ENCODE assay signal across 8 cellular contexts in genomic region chr19:11096210-11096841, GRCh38. TPM values are rescaled to one million over a fixed set of nuclear protein-coding genes. Genes with fewer than 3 reads are reported as not detected.
DNase-seq lines count a peak whose midpoint lies in the region; ATAC-seq and TF ChIP-seq lines count a peak whose summit lies in the region.

No MANE protein-coding gene starts in this region.

- peak overlapping the region; percentile 3 for H3K9ac ChIP-seq in skeletal muscle satellite cell (ENCODE audit: low read depth, low read length)

- peaks cover 59% of the 10 kb centered on the region for H3K4me1 ChIP-seq in skeletal muscle satellite cell (ENCODE audit: control insufficient read depth, insufficient read depth, low read length)

- peak overlapping the region; percentile 66 for H3K4me3 Mint-ChIP-seq in activated CD8-positive, alpha-beta memory T cell treated with anti-CD3 and anti-CD28 coated beads, Interleukin-2, amount 10 ng/mL, durations not matched to agents 7 days and 5 days

- peaks cover 69% of the 10 kb centered on the region for H3K4me1 Mint-ChIP-seq in activated CD8-positive, alpha-beta memory T cell treated with anti-CD3 and anti-CD28 coated beads, Interleukin-2, amount 10 ng/mL, durations not matched to agents 7 days and 5 days

- peaks cover 68% of the 10 kb centered on the region for H3K36me3 Mint-ChIP-seq in activated CD8-positive, alpha-beta memory T cell treated with anti-CD3 and anti-CD28 coated beads, Interleukin-2, amount 10 ng/mL, durations not matched to agents 7 days and 5 days

- peak; percentile 72 for DNase-seq in activated CD8-positive, alpha-beta memory T cell treated with anti-CD3 and anti-CD28 coated beads, Interleukin-2, amount 10 ng/mL, durations not matched to agents 7 days and 5 days
- DNase-seq in fibroblast of mammary gland (ENCODE audit: low read depth): peak; percentile 71
- no peak for DNase-seq in HT-29 (ENCODE audit: low spot score)
- no peak for DNase-seq in NCI-H128 (lab: John Stamatoyannopoulos, UW; ENCODE audit: unreplicated experiment)
- DNase-seq in NCI-H2107 treated with DMSO at 0.1 percent for 48 hours (lab: John Stamatoyannopoulos, UW; ENCODE audit: unreplicated experiment): no peak

- H3K27me3 ChIP-seq in skeletal muscle satellite cell (ENCODE audit: control insufficient read depth, insufficient read depth, low read length): no peaks in the 10 kb centered on the region

- no peaks in the 10 kb centered on the region for H3K9me3 ChIP-seq in skeletal muscle satellite cell (replicated peaks; ENCODE audit: low read length)

- H3K9me3 Mint-ChIP-seq in activated CD8-positive, alpha-beta memory T cell treated with anti-CD3 and anti-CD28 coated beads, Interleukin-2, amount 10 ng/mL, durations not matched to agents 7 days and 5 days (ENCODE audit: low read depth): no peaks in the 10 kb centered on the region

- no peak overlapping the region for H3K4me3 ChIP-seq in fibroblast of mammary gland (ENCODE audit: control insufficient read depth, low read depth, low read length)
- peak overlapping the region; percentile 6 for H3K4me3 ChIP-seq in skeletal muscle satellite cell (ENCODE audit: low read length)

- H3K27ac Mint-ChIP-seq in activated CD8-positive, alpha-beta memory T cell treated with anti-CD3 and anti-CD28 coated beads, Interleukin-2, amount 10 ng/mL, durations not matched to agents 7 days and 5 days: peak overlapping the region; percentile 96

- H3K27me3 Mint-ChIP-seq in activated CD8-positive, alpha-beta memory T cell treated with anti-CD3 and anti-CD28 coated beads, Interleukin-2, amount 10 ng/mL, durations not matched to agents 7 days and 5 days: no peaks in the 10 kb centered on the region

- H3K4me2 ChIP-seq in skeletal muscle satellite cell (ENCODE audit: low read length): peak overlapping the region; percentile 47

- no peak for TF ChIP-seq CTCF in fibroblast of mammary gland (conservative IDR thresholded peaks at IDR 0.05; ENCODE audit: control insufficient read depth, insufficient read depth, low read depth, low read length)

- CTCF ChIA-PET in activated CD8-positive, alpha-beta memory T cell treated with anti-CD3 and anti-CD28 coated beads, Interleukin-2, amount 10 ng/mL, durations not matched to agents 7 days and 5 days (lab: Charles Lee): interaction anchor here (0.8 to 4.9 kb wide), 5 partner anchors 12 to 334 kb away, joined by 3 to 24 read pairs (median 10); no protein-coding TSS in a partner anchor

- H3K36me3 ChIP-seq in skeletal muscle satellite cell (ENCODE audit: insufficient read depth, low read length): peaks cover 40% of the 10 kb centered on the region

- peak; percentile 43 for ATAC-seq in GM18858 (IDR thresholded peaks at IDR 0.05; ENCODE audit: unreplicated experiment)
- peak; percentile 45 for ATAC-seq in HG03175 (IDR thresholded peaks at IDR 0.05; ENCODE audit: unreplicated experiment)
- peak; percentile 54 for ATAC-seq in activated CD8-positive, alpha-beta memory T cell treated with anti-CD3 and anti-CD28 coated beads, Interleukin-2, amount 10 ng/mL, durations not matched to agents 7 days and 5 days

RNA-seq across cellular contexts. Expression of gene LDLR, which starts 7.1 kb away (rescaled TPM):
- total RNA-seq in activated CD8-positive, alpha-beta memory T cell treated with anti-CD3 and anti-CD28 coated beads, Interleukin-2, amount 10 ng/mL, durations not matched to agents 7 days and 5 days: 100 to 1,000 TPM; 118 to 141 TPM
- total RNA-seq in skeletal muscle satellite cell (2012; rRNA removed): 85.8 and 177 TPM in 2 replicates
- 202 and 218 TPM in 2 replicates for total RNA-seq in HT-29 (2014; rRNA removed; shearing (Covaris generic))

RNA-seq across cellular contexts. Expression of gene SPC24, which starts 59.3 kb away (rescaled TPM):
- total RNA-seq in activated CD8-positive, alpha-beta memory T cell treated with anti-CD3 and anti-CD28 coated beads, Interleukin-2, amount 10 ng/mL, durations not matched to agents 7 days and 5 days: 10 to 100 TPM; 62.8 to 85.5 TPM
- 45.7 and 54.5 TPM in 2 replicates for total RNA-seq in skeletal muscle satellite cell (2012; rRNA removed)
- total RNA-seq in HT-29 (2014; rRNA removed; shearing (Covaris generic)): 98.0 and 106 TPM in 2 replicates

Comparison
In these comparisons a context has a peak if more than half of its experiments do, and no peak if none do; other contexts are left out.
1. DNase-seq: peak in activated CD8-positive, alpha-beta memory T cell treated with anti-CD3 and anti-CD28 coated beads, Interleukin-2, amount 10 ng/mL, durations not matched to agents 7 days and 5 days (single experiment) and fibroblast of mammary gland (single experiment); none in HT-29 (single experiment), NCI-H128 (single experiment) and NCI-H2107 treated with DMSO at 0.1 percent for 48 hours (single experiment).
2. Peak in every context shown above with its lines, with median percentiles within 50 percentile points of each other: ATAC-seq.